In the genomic region with DNA sequence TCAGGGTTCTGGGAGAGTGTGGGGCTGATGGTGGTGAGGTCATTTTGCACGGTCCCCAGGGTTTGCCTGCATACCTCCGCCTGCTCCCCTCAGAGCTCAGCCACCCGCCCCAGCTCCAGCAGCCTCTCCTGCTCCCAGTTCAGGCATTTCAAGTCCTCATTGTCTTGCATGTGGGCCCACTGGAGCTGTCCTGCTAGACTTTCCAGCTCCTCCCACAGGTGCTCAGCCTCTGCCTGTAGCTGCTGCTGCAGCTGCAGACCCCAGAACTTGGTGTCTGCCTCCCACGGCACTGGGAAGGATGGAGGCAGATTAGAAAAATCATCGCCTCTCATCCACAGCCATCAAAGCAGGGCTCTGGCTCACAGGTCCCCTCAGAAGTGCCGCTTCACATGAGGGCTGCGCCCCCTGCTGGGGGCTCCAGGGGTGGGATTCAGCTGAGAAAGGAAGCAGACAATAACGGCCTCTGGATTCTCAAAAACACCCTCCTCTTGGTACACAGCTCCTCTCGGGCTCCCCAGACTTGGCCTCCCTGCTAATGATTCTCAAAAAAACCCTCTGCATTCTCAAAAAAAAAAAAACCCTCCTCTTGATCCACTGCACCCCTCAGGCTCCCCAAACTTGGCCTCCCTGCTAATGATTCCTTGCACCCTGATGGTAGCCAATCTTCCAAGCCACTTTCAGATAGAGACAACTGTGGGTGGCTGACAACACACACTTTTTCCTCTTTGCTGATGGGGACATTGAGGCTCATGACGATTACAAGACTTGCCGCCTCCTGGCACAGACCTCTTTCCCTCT, we compare ENCODE assay signal across 9 cellular contexts.
A peak's percentile ranks its signal among the peaks of the same experiment; 100 is the strongest.
DNase-seq lines count a peak whose midpoint lies in the region; ATAC-seq and TF ChIP-seq lines count a peak whose summit lies in the region.
"Had no signal": no experiment of that assay in that cellular context is flagged by ENCODE, and none has a peak within 500 bp of the region (broad histone marks: within the 10 kb centered on the region; RNA-seq: fewer than 3 reads in every experiment).

No MANE protein-coding gene starts in this region.

- H3K27ac ChIP-seq in CD4-positive, CD25-positive, alpha-beta regulatory T cell (ENCODE audit: insufficient read depth, low read length, poor library complexity, severe bottlenecking), result no peak overlapping the region
- no peak overlapping the region for H3K27ac ChIP-seq in cardiac muscle cell

- H3K4me1 Mint-ChIP-seq in CD4-positive, CD25-positive, alpha-beta regulatory T cell, result peaks cover 0 to 2% (median 0%) of the 10 kb centered on the region in 4 donors
- H3K4me1 Mint-ChIP-seq: IgD-negative memory B cell had no signal

- no peaks in the 10 kb centered on the region for H3K36me3 ChIP-seq in CD4-positive, CD25-positive, alpha-beta regulatory T cell (ENCODE audit: control insufficient read depth, insufficient read depth, low read length)
- H3K36me3 ChIP-seq in cardiac muscle cell, result no peaks in the 10 kb centered on the region

- no peaks in the 10 kb centered on the region for H3K36me3 Mint-ChIP-seq in CD4-positive, CD25-positive, alpha-beta regulatory T cell

- H3K27me3 Mint-ChIP-seq in CD4-positive, CD25-positive, alpha-beta regulatory T cell, result no peaks in the 10 kb centered on the region

- no peaks in the 10 kb centered on the region for H3K4me1 ChIP-seq in CD4-positive, CD25-positive, alpha-beta regulatory T cell (ENCODE audit: control insufficient read depth, insufficient read depth, low read length, poor library complexity, severe bottlenecking)
- no peaks in the 10 kb centered on the region for H3K4me1 ChIP-seq in cardiac muscle cell (ENCODE audit: low read depth)

- H3K27me3 ChIP-seq in CD4-positive, CD25-positive, alpha-beta regulatory T cell (ENCODE audit: control insufficient read depth, insufficient read depth, low read length), result no peaks in the 10 kb centered on the region
- no peaks in the 10 kb centered on the region for H3K27me3 ChIP-seq in cardiac muscle cell

- no peak overlapping the region for H3K4me3 ChIP-seq in CD4-positive, CD25-positive, alpha-beta regulatory T cell (ENCODE audit: low read depth, low read length)
- no peak overlapping the region for H3K4me3 ChIP-seq in cardiac muscle cell

- ATAC-seq in CD4-positive, CD25-positive, alpha-beta regulatory T cell (ENCODE audit: low read depth in 2 of 2), result no peak
- ATAC-seq in sciatic nerve, result no peak
- ATAC-seq in HG02885 (IDR thresholded peaks at IDR 0.05; ENCODE audit: poor library complexity, unreplicated experiment), result no peak
- no peak for ATAC-seq in HG03095 (IDR thresholded peaks at IDR 0.05; ENCODE audit: unreplicated experiment)

- peak; percentile 8 to 67 (median 45) for DNase-seq in CD4-positive, CD25-positive, alpha-beta regulatory T cell
- DNase-seq in HEK293T (ENCODE audit: extremely low spot score) (peak; percentile 59), RPMI7951 (ENCODE audit: low read depth) (peak; percentile 50), activated gamma-delta T cell treated with Interleukin-2 at 50 U/mL for 16 hours (peak; percentile 47), cardiac muscle cell (ENCODE audit: low read depth in 1 of 2, low spot score in 1 of 2) (peak; percentile 77 to 80), sciatic nerve (ENCODE audit: low spot score) (peak; percentile 70)

- no peak overlapping the region for H3K27ac Mint-ChIP-seq in CD4-positive, CD25-positive, alpha-beta regulatory T cell
- H3K27ac Mint-ChIP-seq: IgD-negative memory B cell had no signal

- CTCF ChIA-PET in HEK293T (lab: Yijun Ruan, JAX), result interaction anchor here (0.5 to 1.5 kb wide), 10 partner anchors 14 to 1639 kb away, joined by 3 to 8 read pairs (median 4); no protein-coding TSS in a partner anchor

- no peaks in the 10 kb centered on the region for H3K9me3 ChIP-seq in CD4-positive, CD25-positive, alpha-beta regulatory T cell (ENCODE audit: control insufficient read depth in 2 of 2, low read length in 2 of 2)
- H3K9me3 ChIP-seq in cardiac muscle cell (ENCODE audit: low read depth), result no peaks in the 10 kb centered on the region

- peak; percentile 92 for TF ChIP-seq CTCF in cardiac muscle cell (IDR thresholded peaks at IDR 0.05; ENCODE audit: low read depth, low read length)

- no peak overlapping the region for H3K4me3 Mint-ChIP-seq in CD4-positive, CD25-positive, alpha-beta regulatory T cell
- H3K4me3 Mint-ChIP-seq: IgD-negative memory B cell had no signal

- intact Hi-C loops in sciatic nerve (cut with DNase I), result no loop called here

- POLR2A ChIA-PET in HEK293T (lab: Yijun Ruan, JAX), result no interaction called here

- H3K9me3 Mint-ChIP-seq in CD4-positive, CD25-positive, alpha-beta regulatory T cell, result peaks cover 0 to 5% (median 0%) of the 10 kb centered on the region in 7 donors

TF ChIP-seq in HEK293T, 16 proteins besides CTCF, POLR2A, EP300 and RAD21:
- TF ChIP-seq FOXM1 (IDR thresholded peaks at IDR 0.05; ENCODE audit: borderline replicate concordance) (no peak), ZNF384 (IDR thresholded peaks at IDR 0.05) (no peak), NFRKB (IDR thresholded peaks at IDR 0.05) (no peak), FOXK2 (IDR thresholded peaks at IDR 0.05) (no peak), ARNT (IDR thresholded peaks at IDR 0.05) (no peak), SUZ12 (IDR thresholded peaks at IDR 0.05) (no peak), FOXA1 (IDR thresholded peaks at IDR 0.05) (no peak), PKNOX1 (IDR thresholded peaks at IDR 0.05) (no peak), L3MBTL2 (conservative IDR thresholded peaks at IDR 0.05) (no peak), HDGF (IDR thresholded peaks at IDR 0.05; ENCODE audit: borderline replicate concordance) (no peak), CTBP1 (IDR thresholded peaks at IDR 0.05; ENCODE audit: borderline replicate concordance) (no peak), ELF4 (IDR thresholded peaks at IDR 0.05) (no peak), TARDBP (IDR thresholded peaks at IDR 0.05) (no peak), SP1 (IDR thresholded peaks at IDR 0.05) (no peak), LEF1 (IDR thresholded peaks at IDR 0.05; ENCODE audit: borderline replicate concordance) (no peak), BHLHE40 (IDR thresholded peaks at IDR 0.05; ENCODE audit: borderline replicate concordance) (no peak)
